Comparison of ENCODE assay signal across 20 cellular contexts in genomic region chr2:43899589-43899988, GRCh38.
"Had no signal": no experiment of that assay in that cellular context is flagged by ENCODE, and none has a peak within 500 bp of the region (broad histone marks: within the 10 kb centered on the region; RNA-seq: fewer than 3 reads in every experiment).

No MANE protein-coding gene starts in this region.

- H3K9me3 ChIP-seq: lower lobe of right lung, prostate gland, right atrium auricular region, thoracic aorta, transverse colon, upper lobe of right lung, uterus had no signal

- H3K27me3 Mint-ChIP-seq: naive thymus-derived CD8-positive, alpha-beta T cell; stimulated activated memory B cell treated with anti-CD40 and anti-IgM and Interleukin-4, amounts not matched to agents 10 μg/mL and 1 μg/mL and 100 μg/mL, for 72 hours had no signal

- DNase-seq: dorsolateral prefrontal cortex; effector CD4-positive, alpha-beta T cell; immature natural killer cell; left ventricle myocardium superior; lower lobe of right lung; naive thymus-derived CD8-positive, alpha-beta T cell; occipital lobe; stimulated activated CD4-positive, alpha-beta T cell treated with anti-CD3 and anti-CD28 coated beads, Interleukin-12 subunit alpha, Interleukin-12 subunit beta, amount 100 ng/mL, for 4 hours; stimulated activated CD4-positive, alpha-beta T cell treated with anti-CD3 and anti-CD28 coated beads, Interleukin-2, amount 100 ng/mL, for 24 hours; stimulated activated CD4-positive, alpha-beta T cell treated with anti-CD3 and anti-CD28 coated beads, Interleukin-4, amount 100 ng/mL, for 24 hours; stimulated activated naive CD8-positive, alpha-beta T cell treated with anti-CD3 and anti-CD28 coated beads, Interleukin-15, Interleukin-2, amounts not matched to agents 100 U/mL and 50 U/mL, for 24 hours; substantia nigra; transverse colon; upper lobe of right lung; uterus had no signal

- H3K27me3 ChIP-seq: dorsolateral prefrontal cortex, right atrium auricular region, transverse colon, upper lobe of right lung, uterus had no signal

- H3K27ac Mint-ChIP-seq: immature natural killer cell; stimulated activated memory B cell treated with anti-CD40 and anti-IgM and Interleukin-4, amounts not matched to agents 10 μg/mL and 1 μg/mL and 100 μg/mL, for 72 hours had no signal

- H3K36me3 ChIP-seq: uterus had no signal

- H3K4me1 ChIP-seq: right atrium auricular region, transverse colon, upper lobe of right lung, uterus had no signal

- H3K9me3 Mint-ChIP-seq: immature natural killer cell; naive thymus-derived CD8-positive, alpha-beta T cell; stimulated activated memory B cell treated with anti-CD40 and anti-IgM and Interleukin-4, amounts not matched to agents 10 μg/mL and 1 μg/mL and 100 μg/mL, for 72 hours had no signal

- H3K4me3 Mint-ChIP-seq: immature natural killer cell; naive thymus-derived CD8-positive, alpha-beta T cell; stimulated activated memory B cell treated with anti-CD40 and anti-IgM and Interleukin-4, amounts not matched to agents 10 μg/mL and 1 μg/mL and 100 μg/mL, for 72 hours had no signal

- H3K27ac ChIP-seq: lower lobe of right lung, prostate gland, right atrium auricular region, thoracic aorta, transverse colon, upper lobe of right lung, uterus had no signal

- H3K4me3 ChIP-seq: dorsolateral prefrontal cortex, lower lobe of right lung, prostate gland, right atrium auricular region, smooth muscle cell, thoracic aorta, transverse colon, upper lobe of right lung, uterus had no signal

- H3K4me1 Mint-ChIP-seq: immature natural killer cell; naive thymus-derived CD8-positive, alpha-beta T cell; stimulated activated memory B cell treated with anti-CD40 and anti-IgM and Interleukin-4, amounts not matched to agents 10 μg/mL and 1 μg/mL and 100 μg/mL, for 72 hours had no signal
